ENCODE assay signal across 1 cellular context in the genomic region with DNA sequence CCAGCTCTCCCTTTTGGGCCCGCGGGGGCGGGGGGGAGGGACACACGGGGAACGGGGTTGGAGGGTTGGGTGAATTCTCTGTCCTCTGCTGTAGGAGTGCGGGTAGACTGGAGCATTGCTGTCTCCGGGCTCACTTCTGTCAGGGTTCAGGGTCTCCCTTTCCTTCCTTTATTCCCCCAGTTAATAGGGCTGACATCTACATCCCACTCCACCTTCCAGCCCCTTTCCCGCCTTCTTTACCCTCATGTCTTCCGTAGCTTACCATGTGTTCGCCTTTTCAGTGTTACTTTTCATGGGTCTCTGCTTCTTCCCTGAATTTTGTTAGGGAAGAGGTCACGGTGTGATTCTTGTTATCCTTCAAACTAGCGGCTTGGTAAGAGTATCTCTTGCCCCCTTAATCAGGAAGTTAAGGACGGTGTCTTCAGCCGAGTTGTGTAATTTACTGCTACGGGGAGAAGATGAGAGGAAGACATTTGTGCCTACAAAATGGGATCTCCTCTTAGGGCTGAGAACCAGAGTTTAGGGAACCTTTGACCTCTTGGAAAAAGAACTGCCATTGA.
TF ChIP-seq lines count a peak whose summit lies in the region.

No MANE protein-coding gene starts in this region.

TF ChIP-seq in K562, 482 proteins besides CTCF, POLR2A, EP300 and RAD21 (continued from another document and continues in another):
- TF ChIP-seq MGA (IDR thresholded peaks at IDR 0.05) (peak; percentile 99), BCOR (IDR thresholded peaks at IDR 0.05) (no peak), ZKSCAN3 (CRISPR knock-in tag; IDR thresholded peaks at IDR 0.05) (no peak), ZBED1 (IDR thresholded peaks at IDR 0.05) (no peak), TBL1XR1 (IDR thresholded peaks at IDR 0.05; ENCODE audit: low read length in 2 of 2) (no peak), HDAC8 (tag; IDR thresholded peaks at IDR 0.05) (no peak), NR2F6 (CRISPR knock-in tag; IDR thresholded peaks at IDR 0.05) (no peak), SAFB2 (IDR thresholded peaks at IDR 0.05; ENCODE audit: borderline replicate concordance, low read depth, low read length, severe bottlenecking) (no peak), NCOR1 (IDR thresholded peaks at IDR 0.05) (0 out of 2 replicates have a peak, but pooled peaks have one; percentile 27), FOXP4 (CRISPR knock-in tag; IDR thresholded peaks at IDR 0.05; ENCODE audit: borderline replicate concordance) (peak; percentile 78; the same call in 1 of the 2 replicates), EGR1 (conservative IDR thresholded peaks at IDR 0.05) (no peak; the same call in 1 of the 2 replicates), PRPF4 (IDR thresholded peaks at IDR 0.05; ENCODE audit: insufficient read depth, low read depth, low read length, poor library complexity, severe bottlenecking) (no peak), POLR2AphosphoS2 (IDR thresholded peaks at IDR 0.05; ENCODE audit: low read length) (no peak), ZNF780A (CRISPR knock-in tag; IDR thresholded peaks at IDR 0.05) (no peak), PCBP1 (IDR thresholded peaks at IDR 0.05; ENCODE audit: low read depth, low read length, poor library complexity, severe bottlenecking) (no peak), GATA2 (CRISPR knock-in tag; IDR thresholded peaks at IDR 0.05) (no peak), ZNF274 (IDR thresholded peaks at IDR 0.05; ENCODE audit: borderline replicate concordance, low read depth, low read length) (no peak), CEBPG (CRISPR knock-in tag; IDR thresholded peaks at IDR 0.05) (peak; percentile 57; the same call in 1 of the 2 replicates), CEBPG (tag; conservative IDR thresholded peaks at IDR 0.05 in 1 of 2, IDR thresholded peaks at IDR 0.05 in 1 of 2) (no peak; a peak in 1 of 4 replicates), MLLT1 (IDR thresholded peaks at IDR 0.05) (no peak), ZFX (CRISPR knock-in tag; IDR thresholded peaks at IDR 0.05) (no peak), BDP1 (IDR thresholded peaks at IDR 0.05; ENCODE audit: insufficient read depth, insufficient read length) (no peak), NR2C1 (IDR thresholded peaks at IDR 0.05) (peak; percentile 59; the same call in 1 of the 2 replicates), NR2C1 (tag; IDR thresholded peaks at IDR 0.05) (peak; percentile 51; the same call in 1 of the 2 replicates), ZNF644 (tag; IDR thresholded peaks at IDR 0.05; ENCODE audit: low read depth) (no peak), DMBX1 (CRISPR knock-in tag; IDR thresholded peaks at IDR 0.05; ENCODE audit: borderline replicate concordance) (no peak), ARID4B (CRISPR knock-in tag; IDR thresholded peaks at IDR 0.05) (0 out of 2 replicates have a peak, but pooled peaks have one; percentile 24), ZNF121 (CRISPR knock-in tag; conservative IDR thresholded peaks at IDR 0.05) (no peak), RBM39 (optimal IDR thresholded peaks at IDR 0.05; ENCODE audit: low read depth, low read length) (no peak)
- TF ChIP-seq, protein P1, sequence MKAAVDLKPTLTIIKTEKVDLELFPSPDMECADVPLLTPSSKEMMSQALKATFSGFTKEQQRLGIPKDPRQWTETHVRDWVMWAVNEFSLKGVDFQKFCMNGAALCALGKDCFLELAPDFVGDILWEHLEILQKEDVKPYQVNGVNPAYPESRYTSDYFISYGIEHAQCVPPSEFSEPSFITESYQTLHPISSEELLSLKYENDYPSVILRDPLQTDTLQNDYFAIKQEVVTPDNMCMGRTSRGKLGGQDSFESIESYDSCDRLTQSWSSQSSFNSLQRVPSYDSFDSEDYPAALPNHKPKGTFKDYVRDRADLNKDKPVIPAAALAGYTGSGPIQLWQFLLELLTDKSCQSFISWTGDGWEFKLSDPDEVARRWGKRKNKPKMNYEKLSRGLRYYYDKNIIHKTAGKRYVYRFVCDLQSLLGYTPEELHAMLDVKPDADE (conservative IDR thresholded peaks at IDR 0.05; ENCODE audit: control insufficient read depth, low read depth, low read length) = no peak
- TF ChIP-seq, protein P2, sequence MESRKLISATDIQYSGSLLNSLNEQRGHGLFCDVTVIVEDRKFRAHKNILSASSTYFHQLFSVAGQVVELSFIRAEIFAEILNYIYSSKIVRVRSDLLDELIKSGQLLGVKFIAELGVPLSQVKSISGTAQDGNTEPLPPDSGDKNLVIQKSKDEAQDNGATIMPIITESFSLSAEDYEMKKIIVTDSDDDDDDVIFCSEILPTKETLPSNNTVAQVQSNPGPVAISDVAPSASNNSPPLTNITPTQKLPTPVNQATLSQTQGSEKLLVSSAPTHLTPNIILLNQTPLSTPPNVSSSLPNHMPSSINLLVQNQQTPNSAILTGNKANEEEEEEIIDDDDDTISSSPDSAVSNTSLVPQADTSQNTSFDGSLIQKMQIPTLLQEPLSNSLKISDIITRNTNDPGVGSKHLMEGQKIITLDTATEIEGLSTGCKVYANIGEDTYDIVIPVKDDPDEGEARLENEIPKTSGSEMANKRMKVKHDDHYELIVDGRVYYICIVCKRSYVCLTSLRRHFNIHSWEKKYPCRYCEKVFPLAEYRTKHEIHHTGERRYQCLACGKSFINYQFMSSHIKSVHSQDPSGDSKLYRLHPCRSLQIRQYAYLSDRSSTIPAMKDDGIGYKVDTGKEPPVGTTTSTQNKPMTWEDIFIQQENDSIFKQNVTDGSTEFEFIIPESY (CRISPR knock-in tag; IDR thresholded peaks at IDR 0.05) = 0 out of 2 replicates have a peak, but pooled peaks have one; percentile 60
